In genomic region chr2:42937171-42937875, GRCh38 we compare ENCODE assay signal across 17 cellular contexts.
A peak's percentile ranks its signal among the peaks of the same experiment; 100 is the strongest.
DNase-seq lines count a peak whose midpoint lies in the region; ATAC-seq, FAIRE-seq and TF ChIP-seq lines count a peak whose summit lies in the region.
"Had no signal": no experiment of that assay in that cellular context is flagged by ENCODE, and none has a peak within 500 bp of the region (broad histone marks: within the 10 kb centered on the region; RNA-seq: fewer than 3 reads in every experiment).

No MANE protein-coding gene starts in this region.

- H3K4me3 ChIP-seq in coronary artery (no peak overlapping the region), aorta (ENCODE audit: low read length in 2 of 2) (no peak overlapping the region)
- H3K4me3 ChIP-seq: cardiac muscle cell had no signal

- ATAC-seq in aorta (ENCODE audit: low FRiP score), result no peak
- no peak for ATAC-seq in HG02763 (IDR thresholded peaks at IDR 0.05; ENCODE audit: unreplicated experiment)

- FAIRE-seq in HTR-8/SVneo (lab: Jason Lieb, UNC), result no peak
- FAIRE-seq: A204.1, GM12892 had no signal

- intact Hi-C loops in aorta (cut with DNase I), result no loop called here

- no peaks in the 10 kb centered on the region for H3K9me3 ChIP-seq in aorta (ENCODE audit: control insufficient read depth, low read length)

- DNase-seq in SKM-1 treated with dmso at 0.1 percent for 144 hours (lab: John Stamatoyannopoulos, UW; ENCODE audit: unreplicated experiment), result peak; percentile 4
- DNase-seq in SKM-1 (lab: John Stamatoyannopoulos, UW; ENCODE audit: unreplicated experiment), result no peak
- peak; percentile 68 for DNase-seq in coronary artery (ENCODE audit: low spot score)
- DNase-seq in left kidney (ENCODE audit: low read depth, low spot score), result peak; percentile 81
- DNase-seq in aorta, result peak; percentile 42 to 58
- DNase-seq in SK-N-DZ (ENCODE audit: low spot score), result no peak
- no peak for DNase-seq in HTR-8/SVneo (ENCODE audit: insufficient read length, low spot score)
- DNase-seq: activated CD4-positive, alpha-beta T cell treated with anti-CD3 and anti-CD28 coated beads, Interleukin-2, amount 10 ng/mL, durations not matched to agents 24 days and 14 days; activated naive CD8-positive, alpha-beta T cell treated with anti-CD3 and anti-CD28 coated beads, Interleukin-2, amount 10 ng/mL, durations not matched to agents 7 days and 5 days; CD4-positive, CD25-positive, alpha-beta regulatory T cell; glutamatergic neuron; NCI-H1930; NCI-H774 had no signal

- no peaks in the 10 kb centered on the region for H3K36me3 ChIP-seq in aorta (ENCODE audit: control insufficient read depth in 1 of 2, insufficient read depth in 2 of 2, low read length in 1 of 2)
- H3K36me3 ChIP-seq: cardiac muscle cell had no signal

- peak overlapping the region in 1 of 2 donors; percentile 42 for H3K27ac ChIP-seq in coronary artery
- no peak overlapping the region for H3K27ac ChIP-seq in aorta (ENCODE audit: low read depth in 1 of 2, low read length in 2 of 2)
- H3K27ac ChIP-seq: cardiac muscle cell had no signal

- H3K27me3 ChIP-seq in aorta (ENCODE audit: control insufficient read depth in 1 of 2, insufficient read depth in 2 of 2, low read length in 1 of 2), result no peaks in the 10 kb centered on the region
- H3K27me3 ChIP-seq: cardiac muscle cell had no signal

- no peak for TF ChIP-seq CTCF in coronary artery (IDR thresholded peaks at IDR 0.05)

- H3K4me1 ChIP-seq in aorta (ENCODE audit: control insufficient read depth in 1 of 2, insufficient read depth in 2 of 2, low read length in 2 of 2), result no peaks in the 10 kb centered on the region

- WGBS in aorta, 2 donors, result 91 to 93% methylated on average over 16 of the region's 16 CpGs

Comparison
In these comparisons a context has a peak if more than half of its experiments do, and no peak if none do; other contexts are left out.
1. DNase-seq: peak in SKM-1 treated with dmso at 0.1 percent for 144 hours (single experiment), coronary artery (single experiment), left kidney (single experiment) and aorta (2 of 2); none in SKM-1 (single experiment), SK-N-DZ (single experiment) and HTR-8/SVneo (single experiment).